21 cellular contexts compared by ENCODE assay signal in the genomic region with DNA sequence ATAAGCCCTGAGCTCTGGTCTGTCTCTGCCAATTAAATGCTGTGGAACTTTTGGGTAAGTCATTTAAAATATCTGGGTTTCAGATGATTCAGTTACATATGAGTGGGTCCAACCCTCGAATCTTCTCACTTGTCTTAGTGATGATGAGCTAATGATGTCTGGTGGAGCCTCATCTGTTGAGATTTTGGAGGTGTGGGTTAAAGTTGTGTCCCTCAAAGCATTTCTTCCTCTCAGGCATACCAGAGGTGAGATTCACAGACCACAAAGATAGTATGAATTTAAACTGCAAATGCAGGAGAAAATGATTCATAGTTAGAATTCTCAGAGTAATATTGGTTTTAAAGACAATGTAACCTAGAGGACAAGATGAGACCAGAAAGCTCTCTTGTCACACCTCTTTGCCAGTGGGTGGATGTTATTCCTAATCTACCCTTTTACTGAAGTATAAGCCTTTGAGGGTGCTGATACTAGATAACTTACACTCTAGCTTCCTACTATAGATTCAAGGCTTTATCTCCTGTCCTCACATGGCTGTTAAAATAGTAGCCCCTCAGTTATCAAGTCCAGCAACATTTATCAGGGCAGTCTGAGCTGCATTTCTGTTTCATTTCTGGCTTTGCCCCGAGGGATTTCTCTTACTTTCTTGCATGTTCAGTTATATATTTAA.
DNase-seq lines count a peak whose midpoint lies in the region; ATAC-seq and TF ChIP-seq lines count a peak whose summit lies in the region.
"Had no signal": no experiment of that assay in that cellular context is flagged by ENCODE, and none has a peak within 500 bp of the region (broad histone marks: within the 10 kb centered on the region; RNA-seq: fewer than 3 reads in every experiment).

No MANE protein-coding gene starts in this region.

- H3K4me3 Mint-ChIP-seq in activated CD4-positive, alpha-beta T cell treated with anti-CD3 and anti-CD28 coated beads for 36 hours, result no peak overlapping the region
- H3K4me3 Mint-ChIP-seq: activated CD8-positive, alpha-beta memory T cell treated with anti-CD3 and anti-CD28 coated beads, Interleukin-2, amount 10 ng/mL, durations not matched to agents 7 days and 5 days; activated naive CD8-positive, alpha-beta T cell; CD4-positive, alpha-beta T cell; naive thymus-derived CD4-positive, alpha-beta T cell; WTC11 had no signal

- H3K36me3 ChIP-seq in osteoblast (ENCODE audit: insufficient read depth, low read length), result no peaks in the 10 kb centered on the region
- no peaks in the 10 kb centered on the region for H3K36me3 ChIP-seq in vagina
- H3K36me3 ChIP-seq: lower lobe of right lung had no signal

- H3K4me1 ChIP-seq in osteoblast (ENCODE audit: insufficient read depth, low read length) (peaks cover 9% of the 10 kb centered on the region), vagina (no peaks in the 10 kb centered on the region)
- H3K4me1 ChIP-seq: gastrocnemius medialis, lower lobe of right lung had no signal

- H3K27ac Mint-ChIP-seq in activated CD4-positive, alpha-beta T cell treated with anti-CD3 and anti-CD28 coated beads for 36 hours, result no peak overlapping the region
- H3K27ac Mint-ChIP-seq: activated CD8-positive, alpha-beta memory T cell treated with anti-CD3 and anti-CD28 coated beads, Interleukin-2, amount 10 ng/mL, durations not matched to agents 7 days and 5 days; activated naive CD8-positive, alpha-beta T cell; CD4-positive, alpha-beta T cell; naive thymus-derived CD4-positive, alpha-beta T cell; WTC11 had no signal

- TF ChIP-seq POLR2A in vagina (IDR thresholded peaks at IDR 0.05), result no peak

- peaks cover 13% of the 10 kb centered on the region for H3K9me3 Mint-ChIP-seq in activated CD4-positive, alpha-beta T cell treated with anti-CD3 and anti-CD28 coated beads for 36 hours (ENCODE audit: low read depth)

- H3K36me3 Mint-ChIP-seq in activated CD4-positive, alpha-beta T cell treated with anti-CD3 and anti-CD28 coated beads for 36 hours (ENCODE audit: low read depth), result peaks cover 24% of the 10 kb centered on the region

- no peak for DNase-seq in activated CD4-positive, alpha-beta T cell treated with anti-CD3 and anti-CD28 coated beads for 36 hours
- DNase-seq in activated CD4-positive, alpha-beta T cell treated with anti-CD3 and anti-CD28 coated beads for 1 hour, result no peak
- DNase-seq in M059J (ENCODE audit: low read depth) (peak; percentile 63), astrocyte of the spinal cord (ENCODE audit: low read depth, low spot score) (peak; percentile 32), osteoblast (ENCODE audit: insufficient read length, low spot score, missing footprints) (peak; percentile 59), coronary artery (ENCODE audit: low spot score) (no peak), posterior cingulate gyrus (no peak), vagina (ENCODE audit: extremely low spot score in 2 of 2) (no peak)
- DNase-seq: activated CD8-positive, alpha-beta memory T cell treated with anti-CD3 and anti-CD28 coated beads, Interleukin-2, amount 10 ng/mL, durations not matched to agents 7 days and 5 days; CD4-positive, alpha-beta T cell; cerebellar nuclear complex; DMS79 treated with DMSO at 0.1 percent for 48 hours; gastrocnemius medialis; KBM-7; lower lobe of right lung; naive thymus-derived CD4-positive, alpha-beta T cell; NCI-H1105 treated with DMSO at 0.1 percent for 48 hours; NCI-H748 treated with DMSO at 0.1 percent for 48 hours; stimulated activated naive CD4-positive, alpha-beta T cell treated with Interleukin-2 at 50 U/mL for 16 hours had no signal

- no peak overlapping the region for H2AFZ ChIP-seq in osteoblast (ENCODE audit: low read length)

- H3K9me3 ChIP-seq in osteoblast (ENCODE audit: low read depth, low read length) (no peaks in the 10 kb centered on the region), vagina (no peaks in the 10 kb centered on the region)

- peaks cover 9% of the 10 kb centered on the region for H3K4me1 Mint-ChIP-seq in activated CD4-positive, alpha-beta T cell treated with anti-CD3 and anti-CD28 coated beads for 36 hours
- H3K4me1 Mint-ChIP-seq: naive thymus-derived CD4-positive, alpha-beta T cell; WTC11 had no signal

- ATAC-seq in activated CD4-positive, alpha-beta T cell treated with anti-CD3 and anti-CD28 coated beads for 36 hours, result peak; percentile 91
- ATAC-seq: activated CD8-positive, alpha-beta memory T cell treated with anti-CD3 and anti-CD28 coated beads, Interleukin-2, amount 10 ng/mL, durations not matched to agents 7 days and 5 days; gastrocnemius medialis; lower lobe of right lung; naive thymus-derived CD4-positive, alpha-beta T cell; WTC11 had no signal

- intact Hi-C loops in activated CD4-positive, alpha-beta T cell treated with anti-CD3 and anti-CD28 coated beads for 36 hours (cut with DNase I, micrococcal nuclease), result loop anchor here in 1 of 2 experiments (10.0 kb wide), 1 partner anchor 651 kb away; no protein-coding TSS in a partner anchor
- intact Hi-C loops in posterior cingulate gyrus (cut with DNase I), result no loop called here
- intact Hi-C loops in vagina (cut with DNase I), result no loop called here

- H3K27me3 Mint-ChIP-seq in activated CD4-positive, alpha-beta T cell treated with anti-CD3 and anti-CD28 coated beads for 36 hours, result no peaks in the 10 kb centered on the region
- H3K27me3 Mint-ChIP-seq: activated naive CD8-positive, alpha-beta T cell; CD4-positive, alpha-beta T cell had no signal

- POLR2A ChIA-PET in activated CD4-positive, alpha-beta T cell treated with anti-CD3 and anti-CD28 coated beads for 36 hours (lab: Charles Lee), result no interaction called here

- H3K27ac ChIP-seq in osteoblast (ENCODE audit: low read depth, low read length) (no peak overlapping the region), coronary artery (no peak overlapping the region), vagina (no peak overlapping the region)
- H3K27ac ChIP-seq: gastrocnemius medialis, lower lobe of right lung had no signal

- no peaks in the 10 kb centered on the region for H3K79me2 ChIP-seq in osteoblast (ENCODE audit: insufficient read depth, low read length)

- no peak overlapping the region for H3K4me3 ChIP-seq in astrocyte of the spinal cord (ENCODE audit: low read depth, low read length)
- no peak overlapping the region for H3K4me3 ChIP-seq in osteoblast (ENCODE audit: insufficient read depth, low read length)
- no peak overlapping the region for H3K4me3 ChIP-seq in coronary artery
- H3K4me3 ChIP-seq in vagina, result no peak overlapping the region
- H3K4me3 ChIP-seq: gastrocnemius medialis, lower lobe of right lung had no signal

- no peak overlapping the region for H3K4me2 ChIP-seq in osteoblast (ENCODE audit: insufficient read depth, low read length)

- in situ Hi-C loops in astrocyte of the spinal cord (cut with HindIII; ENCODE audit: low sequenced_read_pairs), result no loop called here

- TF ChIP-seq CTCF in astrocyte of the spinal cord (IDR thresholded peaks at IDR 0.05; ENCODE audit: low read depth, low read length) (no peak), osteoblast (IDR thresholded peaks at IDR 0.05; ENCODE audit: extremely low read depth, low read depth, low read length) (no peak), coronary artery (IDR thresholded peaks at IDR 0.05) (no peak), vagina (IDR thresholded peaks at IDR 0.05) (no peak)

- H4K20me1 ChIP-seq in osteoblast (ENCODE audit: insufficient read depth, low read length), result no peaks in the 10 kb centered on the region

- CTCF ChIA-PET in activated CD4-positive, alpha-beta T cell treated with anti-CD3 and anti-CD28 coated beads for 36 hours (lab: Charles Lee), result interaction anchor here (0.7 to 1.0 kb wide), 3 partner anchors 44 to 212 kb away, joined by 3 to 5 read pairs (median 3); no protein-coding TSS in a partner anchor

- H3K27me3 ChIP-seq in osteoblast (ENCODE audit: insufficient read depth, low read length) (no peaks in the 10 kb centered on the region), vagina (no peaks in the 10 kb centered on the region)
- H3K27me3 ChIP-seq: gastrocnemius medialis had no signal

Comparison
In these comparisons a context has a peak if more than half of its experiments do, and no peak if none do; other contexts are left out.
1. DNase-seq: peak in M059J (single experiment), astrocyte of the spinal cord (single experiment) and osteoblast (single experiment); none in activated CD4-positive, alpha-beta T cell treated with anti-CD3 and anti-CD28 coated beads for 36 hours (single experiment), activated CD4-positive, alpha-beta T cell treated with anti-CD3 and anti-CD28 coated beads for 1 hour (single experiment), coronary artery (single experiment), posterior cingulate gyrus (0 of 10) and vagina (0 of 2).